Comparison of ENCODE assay signal across 8 cellular contexts in the genomic region with DNA sequence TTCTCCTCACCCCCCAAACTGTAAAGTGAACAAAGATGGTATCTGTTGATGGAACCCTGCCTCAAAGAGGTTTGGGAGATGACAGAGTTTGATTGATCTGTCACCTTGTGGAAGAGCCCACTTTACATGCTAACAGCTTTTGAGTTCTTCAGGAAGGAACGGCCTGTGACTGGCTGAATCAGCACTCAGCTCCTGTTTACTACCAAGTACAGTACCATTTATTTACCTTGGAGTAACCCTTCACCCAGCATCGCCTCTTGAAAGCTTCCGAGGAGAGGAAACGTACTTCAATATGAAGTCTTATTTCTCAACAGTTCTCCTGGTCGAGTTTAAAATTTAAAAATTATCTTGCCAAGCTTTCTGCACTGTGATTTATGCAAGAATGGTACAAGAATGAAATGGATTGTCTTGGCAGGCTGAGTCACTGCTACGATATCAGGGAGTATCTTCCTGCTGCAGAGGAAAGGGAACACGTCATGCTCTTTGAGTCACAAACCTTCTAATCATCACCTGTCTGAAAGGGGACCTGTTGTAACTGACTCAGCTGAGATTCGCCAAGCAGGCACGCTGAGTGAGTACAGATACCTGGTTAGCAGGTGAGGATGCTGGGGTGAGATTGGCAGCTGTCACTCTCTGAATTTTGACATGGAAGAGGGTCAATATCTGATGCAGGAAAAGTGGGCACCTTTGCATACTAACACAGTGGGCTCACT. TPM values are rescaled to one million over a fixed set of nuclear protein-coding genes. Genes with fewer than 3 reads are reported as not detected.
DNase-seq lines count a peak whose midpoint lies in the region; ATAC-seq and TF ChIP-seq lines count a peak whose summit lies in the region.

No MANE protein-coding gene starts in this region.

- H2AFZ ChIP-seq in hepatocyte: no peak overlapping the region

- H3K27me3 Mint-ChIP-seq in activated naive CD8-positive, alpha-beta T cell: peaks cover 1% of the 10 kb centered on the region
- H3K27me3 Mint-ChIP-seq in activated naive CD8-positive, alpha-beta T cell treated with anti-CD3 and anti-CD28 coated beads, Interleukin-2, amount 50 U/mL, for 24 hours: no peaks in the 10 kb centered on the region

- H3K27ac Mint-ChIP-seq in activated naive CD8-positive, alpha-beta T cell: peak overlapping the region; percentile 80
- H3K27ac Mint-ChIP-seq in activated naive CD8-positive, alpha-beta T cell treated with anti-CD3 and anti-CD28 coated beads, Interleukin-2, amount 50 U/mL, for 24 hours: no peak overlapping the region

- H3K4me3 ChIP-seq in adrenal gland: no peak overlapping the region
- H3K4me3 ChIP-seq in hepatocyte: no peak overlapping the region
- H3K4me3 ChIP-seq in tibial artery: no peak overlapping the region

- H3K4me1 Mint-ChIP-seq in activated naive CD8-positive, alpha-beta T cell (ENCODE audit: low read depth): peaks cover 44% of the 10 kb centered on the region
- peaks cover 54% of the 10 kb centered on the region for H3K4me1 Mint-ChIP-seq in activated naive CD8-positive, alpha-beta T cell treated with anti-CD3 and anti-CD28 coated beads, Interleukin-2, amount 50 U/mL, for 24 hours

- H3K36me3 ChIP-seq in adrenal gland (replicated peaks in 1 of 2): no peaks in the 10 kb centered on the region
- no peaks in the 10 kb centered on the region for H3K36me3 ChIP-seq in hepatocyte (replicated peaks; ENCODE audit: insufficient read depth, low read depth)
- no peaks in the 10 kb centered on the region for H3K36me3 ChIP-seq in tibial artery

- TF ChIP-seq POLR2A in adrenal gland (IDR thresholded peaks at IDR 0.05): no peak

- H3K27me3 ChIP-seq in adrenal gland (no peaks in the 10 kb centered on the region), hepatocyte (no peaks in the 10 kb centered on the region), tibial artery (no peaks in the 10 kb centered on the region)

- TF ChIP-seq CTCF in adrenal gland (IDR thresholded peaks at IDR 0.05): no peak
- TF ChIP-seq CTCF in hepatocyte (IDR thresholded peaks at IDR 0.05; ENCODE audit: poor library complexity): no peak
- TF ChIP-seq CTCF in tibial artery (IDR thresholded peaks at IDR 0.05): no peak

- no peaks in the 10 kb centered on the region for H3K79me2 ChIP-seq in hepatocyte

- H3K9me3 ChIP-seq in adrenal gland (replicated peaks in 1 of 3): no peaks in the 10 kb centered on the region
- no peaks in the 10 kb centered on the region for H3K9me3 ChIP-seq in hepatocyte (ENCODE audit: low read depth)
- H3K9me3 ChIP-seq in tibial artery: no peaks in the 10 kb centered on the region

- intact Hi-C loops in adrenal gland (cut with DNase I) (no loop called here), tibial artery (cut with DNase I; ENCODE audit: low total_unique reads) (no loop called here)

- H3K4me1 ChIP-seq in adrenal gland (replicated peaks in 1 of 2): peaks cover 4 to 25% of the 10 kb centered on the region in 2 donors
- H3K4me1 ChIP-seq in hepatocyte (ENCODE audit: insufficient read depth): peaks cover 16% of the 10 kb centered on the region
- H3K4me1 ChIP-seq in tibial artery: peaks cover 0 to 32% (median 20%) of the 10 kb centered on the region in 4 donors

- H4K20me1 ChIP-seq in hepatocyte (ENCODE audit: insufficient read depth, poor library complexity, severe bottlenecking): no peaks in the 10 kb centered on the region

- WGBS in adrenal gland, 4 donors: 27 to 30% (median 27%) methylated on average over 9 of the region's 9 CpGs
- 34% methylated on average over 9 of the region's 9 CpGs for WGBS in hepatocyte (ENCODE audit: low lambda C conversion rate, missing lambda C conversion rate)

- H3K9me2 ChIP-seq in hepatocyte (replicated peaks; ENCODE audit: insufficient read depth): no peaks in the 10 kb centered on the region

- H3K27ac ChIP-seq in adrenal gland (peak overlapping the region in 3 of 5 donors; percentile 9 to 89 (median 41)), hepatocyte (peak overlapping the region; percentile 71), tibial artery (peak overlapping the region; percentile 65 to 68)

- DNase-seq in activated naive CD8-positive, alpha-beta T cell treated with anti-CD3 and anti-CD28 coated beads, Interleukin-2, amount 50 U/mL, for 24 hours: no peak
- DNase-seq in adrenal gland (peak; percentile 46 to 80 (median 71)), hepatocyte (ENCODE audit: low spot score) (peak; percentile 81), tibial artery (no peak), germinal center (ENCODE audit: low spot score) (no peak), NCI-H146 (lab: John Stamatoyannopoulos, UW) (no peak), DMS153 (lab: John Stamatoyannopoulos, UW) (no peak)

- H3K4me2 ChIP-seq in hepatocyte: peak overlapping the region; percentile 7

- H3K4me3 Mint-ChIP-seq in activated naive CD8-positive, alpha-beta T cell: no peak overlapping the region
- H3K4me3 Mint-ChIP-seq in activated naive CD8-positive, alpha-beta T cell treated with anti-CD3 and anti-CD28 coated beads, Interleukin-2, amount 50 U/mL, for 24 hours: no peak overlapping the region

- no peaks in the 10 kb centered on the region for H3K9me3 Mint-ChIP-seq in activated naive CD8-positive, alpha-beta T cell (ENCODE audit: low read depth)
- no peaks in the 10 kb centered on the region for H3K9me3 Mint-ChIP-seq in activated naive CD8-positive, alpha-beta T cell treated with anti-CD3 and anti-CD28 coated beads, Interleukin-2, amount 50 U/mL, for 24 hours

- no peak for ATAC-seq in activated naive CD8-positive, alpha-beta T cell treated with anti-CD3 and anti-CD28 coated beads, Interleukin-2, amount 50 U/mL, for 24 hours

- no peaks in the 10 kb centered on the region for H3K36me3 Mint-ChIP-seq in activated naive CD8-positive, alpha-beta T cell
- H3K36me3 Mint-ChIP-seq in activated naive CD8-positive, alpha-beta T cell treated with anti-CD3 and anti-CD28 coated beads, Interleukin-2, amount 50 U/mL, for 24 hours (ENCODE audit: low read depth): no peaks in the 10 kb centered on the region

RNA-seq across cellular contexts. Expression of a gene that starts 30.1 kb away (rescaled TPM):
- total RNA-seq in adrenal gland: 10 to 100 TPM; 14.4 to 70.2 (median 38.9) TPM
- polyA plus RNA-seq in adrenal gland: 10 to 100 TPM; 14.9 to 25.2 (median 18.0) TPM
- total RNA-seq in hepatocyte: 157 and 187 TPM in 2 replicates
- 602 and 816 TPM in 2 replicates for polyA plus RNA-seq in hepatocyte

Comparison
In these comparisons a context has a peak if more than half of its experiments do, and no peak if none do; other contexts are left out.
1. DNase-seq: peak in adrenal gland (7 of 7) and hepatocyte (single experiment); none in activated naive CD8-positive, alpha-beta T cell treated with anti-CD3 and anti-CD28 coated beads, Interleukin-2, amount 50 U/mL, for 24 hours (single experiment), tibial artery (0 of 2), germinal center (single experiment), NCI-H146 (single experiment) and DMS153 (single experiment).
2. Peak in every context shown above with its lines, with median percentiles within 50 percentile points of each other: H3K27ac ChIP-seq.